Comparison of ENCODE assay signal across 8 cellular contexts in the genomic region with DNA sequence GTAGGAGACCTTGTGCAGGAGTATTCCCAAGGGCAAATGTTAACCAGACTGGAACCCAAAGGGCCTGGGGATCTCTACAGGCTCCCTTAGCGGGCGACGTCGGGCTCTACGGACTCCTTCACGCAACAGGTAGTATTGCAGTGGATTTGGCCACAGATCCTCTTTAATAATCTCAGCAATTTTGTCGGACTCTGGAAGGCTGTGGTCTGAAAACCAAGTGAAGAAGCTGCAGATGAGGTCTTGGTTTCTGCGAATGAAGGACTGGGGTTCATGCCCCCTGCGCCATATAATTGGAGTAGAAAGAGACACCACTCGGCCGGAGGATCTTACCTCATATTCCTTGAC. TPM values are rescaled to one million over a fixed set of nuclear protein-coding genes. Genes with fewer than 3 reads are reported as not detected.
DNase-seq lines count a peak whose midpoint lies in the region; ATAC-seq, FAIRE-seq and TF ChIP-seq lines count a peak whose summit lies in the region.

No MANE protein-coding gene starts in this region.

- H3K9me3 Mint-ChIP-seq in memory B cell: no peaks in the 10 kb centered on the region

- 63 to 77% (median 70%) methylated on average over 11 of the region's 11 CpGs for WGBS in heart left ventricle, 4 donors
- WGBS in GM12878 (ENCODE audit: insufficient coverage, insufficient replicate concordance, low lambda C conversion rate, missing lambda C conversion rate): 85% methylated on average over 11 of the region's 11 CpGs

- H4K20me1 ChIP-seq in GM12878 (ENCODE audit: control insufficient read depth, insufficient read depth): peaks cover 7% of the 10 kb centered on the region; the same call in 1 of the 2 replicates

- peaks cover 8 to 71% (median 57%) of the 10 kb centered on the region in 12 donors for H3K4me1 ChIP-seq in heart left ventricle
- H3K4me1 ChIP-seq in GM12878 (ENCODE audit: control insufficient read depth, insufficient read depth, low read length): no peaks in the 10 kb centered on the region
- H3K4me1 ChIP-seq in upper lobe of right lung: peaks cover 49% of the 10 kb centered on the region

- CTCF ChIA-PET in GM12878 (lab: Yijun Ruan, JAX): interaction anchor here (1.0 to 5.4 kb wide), 6 partner anchors 10 to 285 kb away, joined by 3 to 76 read pairs (median 3); no protein-coding TSS in a partner anchor

- H3K36me3 ChIP-seq in heart left ventricle: peaks cover 0 to 36% (median 25%) of the 10 kb centered on the region in 9 donors
- H3K36me3 ChIP-seq in GM12878 (ENCODE audit: control insufficient read depth in 2 of 2, insufficient read depth in 2 of 2, low read length in 1 of 2): 0 out of 4 replicates have a peak, but pooled peaks cover 0 to 3% of the 10 kb centered on the region in 2 experiments
- peaks cover 11% of the 10 kb centered on the region for H3K36me3 ChIP-seq in upper lobe of right lung

- H3K9ac ChIP-seq in GM12878 (ENCODE audit: control insufficient read depth, insufficient read depth, low read length): peak overlapping the region; percentile 87

- BruUV-seq in GM12878 (replicated peaks; lab: Mats Ljungman, UMichigan): no TSS peak

- H3K27me3 ChIP-seq in heart left ventricle (no peaks in the 10 kb centered on the region), GM12878 (replicated peaks in 1 of 2; ENCODE audit: control insufficient read depth in 2 of 2, insufficient read depth in 2 of 2, low read length in 1 of 2) (no peaks in the 10 kb centered on the region), upper lobe of right lung (no peaks in the 10 kb centered on the region)

- TF ChIP-seq CTCF in heart left ventricle (IDR thresholded peaks at IDR 0.05) (no peak), GM12878 (IDR thresholded peaks at IDR 0.05 in 2 of 3, conservative IDR thresholded peaks at IDR 0.05 in 1 of 3; ENCODE audit: control insufficient read depth in 2 of 3, extremely low read depth in 1 of 3, insufficient read depth in 1 of 3, low read depth in 3 of 3, low read length in 3 of 3) (no peak), upper lobe of right lung (IDR thresholded peaks at IDR 0.05) (no peak)

- POLR2A ChIA-PET in GM12878 (lab: Charles Lee): interaction anchor here (1.1 to 2.3 kb wide), 4 partner anchors 9 to 402 kb away, joined by 3 to 7 read pairs (median 4); partner anchors contain the start of gene KPNA5

- peak overlapping the region; percentile 97 for H3K4me3 Mint-ChIP-seq in memory B cell

- no peak overlapping the region for H2AFZ ChIP-seq in GM12878 (ENCODE audit: control insufficient read depth, low read depth, low read length)

- no peak for TF ChIP-seq EP300 in GM12878 (IDR thresholded peaks at IDR 0.05; ENCODE audit: borderline replicate concordance in 1 of 2, control insufficient read depth in 1 of 2, low read depth in 2 of 2, low read length in 2 of 2)

- no peak for DNase-seq in heart left ventricle
- DNase-seq in left cardiac atrium: no peak
- DNase-seq in GM12878 (ENCODE audit: low read depth, low spot score): no peak
- DNase-seq in memory B cell (ENCODE audit: low spot score in 2 of 2): no peak
- no peak for DNase-seq in upper lobe of right lung
- no peak for DNase-seq in amygdala (lab: John Stamatoyannopoulos, UW)
- no peak for DNase-seq in T1000 (lab: John Stamatoyannopoulos, UW)

- peaks cover 43% of the 10 kb centered on the region for H3K4me1 Mint-ChIP-seq in memory B cell

- no peak for ATAC-seq in heart left ventricle
- ATAC-seq in left cardiac atrium: no peak
- ATAC-seq in GM12878: no peak
- ATAC-seq in memory B cell (ENCODE audit: low read depth): no peak
- ATAC-seq in upper lobe of right lung: no peak
- no peak for ATAC-seq in HG02852 (IDR thresholded peaks at IDR 0.05; ENCODE audit: unreplicated experiment)

- in situ Hi-C loops in GM12878 (cut with MboI): loop anchor here (5.0 kb wide), 1 partner anchor 254 kb away; no protein-coding TSS in a partner anchor

- TF ChIP-seq RAD21 in GM12878 (IDR thresholded peaks at IDR 0.05; ENCODE audit: insufficient read depth, low read depth, low read length): no peak

- H3K4me3 ChIP-seq in heart left ventricle: peak overlapping the region; percentile 73 to 97 (median 88)
- H3K4me3 ChIP-seq in GM12878: peak overlapping the region; percentile 86
- peak overlapping the region; percentile 89 for H3K4me3 ChIP-seq in upper lobe of right lung

- peaks cover 21% of the 10 kb centered on the region for H3K36me3 Mint-ChIP-seq in memory B cell

- H3K27ac Mint-ChIP-seq in memory B cell: peak overlapping the region; percentile 98

- peak overlapping the region; percentile 75 for H3K4me2 ChIP-seq in GM12878 (ENCODE audit: control insufficient read depth, insufficient read depth)

- RAD21 ChIA-PET in GM12878 (lab: Charles Lee; ENCODE audit: unreplicated experiment): interaction anchor here (1.2 to 2.3 kb wide), 2 partner anchors 10 to 177 kb away, joined by 3 to 10 read pairs; no protein-coding TSS in a partner anchor

- no peak for FAIRE-seq in GM12878 (lab: Jason Lieb, UNC)

- H3K27ac ChIP-seq in heart left ventricle (peak overlapping the region in 11 of 12 donors; percentile 89 to 99 (median 97)), GM12878 (ENCODE audit: control insufficient read depth, insufficient read depth) (peak overlapping the region; percentile 96), upper lobe of right lung (peak overlapping the region; percentile 97)

- intact Hi-C loops in heart left ventricle (cut with DNase I) (loop anchor here in 4 of 10 donors (2.0 to 10.0 kb wide), 4 partner anchors 28 to 294 kb away; partner anchors contain the start of genes CALHM5 (in 1 of the 4) and RWDD1 (in 1 of the 4)), left cardiac atrium (cut with DNase I) (loop anchor here (10.0 kb wide), 1 partner anchor 286 kb away; no protein-coding TSS in a partner anchor), GM12878 (cut with micrococcal nuclease; ENCODE audit: unreplicated experiment) (loop anchor here (5.0 kb wide), 2 partner anchors 294 to 389 kb away; partner anchors contain the start of genes RWDD1 and ZUP1), upper lobe of right lung (cut with DNase I) (no loop called here)

- no peaks in the 10 kb centered on the region for H3K27me3 Mint-ChIP-seq in memory B cell

- H3K9me3 ChIP-seq in heart left ventricle: no peaks in the 10 kb centered on the region
- no peaks in the 10 kb centered on the region for H3K9me3 ChIP-seq in GM12878 (replicated peaks; ENCODE audit: control insufficient read depth, insufficient read depth, low read length)
- H3K9me3 ChIP-seq in upper lobe of right lung: no peaks in the 10 kb centered on the region

- SMC1A ChIA-PET in GM12878 (lab: Charles Lee; ENCODE audit: uncharacterized antibody, unreplicated experiment): interaction anchor here (0.8 to 3.9 kb wide), 7 partner anchors 8 to 263 kb away, joined by 3 to 23 read pairs (median 3); no protein-coding TSS in a partner anchor

- peaks cover 57% of the 10 kb centered on the region for H3K79me2 ChIP-seq in GM12878 (ENCODE audit: control insufficient read depth, insufficient read depth, low read length)

- TF ChIP-seq POLR2A in heart left ventricle (IDR thresholded peaks at IDR 0.05): no peak
- no peak for TF ChIP-seq POLR2A in GM12878 (IDR thresholded peaks at IDR 0.05; ENCODE audit: low read depth, low read length)

TF ChIP-seq in GM12878, 131 proteins besides CTCF, POLR2A, EP300 and RAD21 (continues in another document):
- TF ChIP-seq STAT3 (IDR thresholded peaks at IDR 0.05; ENCODE audit: low read depth, low read length) (no peak), SMC3 (IDR thresholded peaks at IDR 0.05; ENCODE audit: borderline replicate concordance, low read length) (0 out of 2 replicates have a peak, but pooled peaks have one; percentile 4)

RNA-seq across cellular contexts. Expression of gene TSPYL1, which starts 1.3 kb away (rescaled TPM):
- total RNA-seq in heart left ventricle (100 to 1,000 TPM in 5 of 9 donors, 10 to 100 TPM in 4; 81.5 to 150 (median 103) TPM), left cardiac atrium (10 to 100 TPM; 78.2 to 90.8 TPM), GM12878 (2014; rRNA removed) (40.2 and 45.1 TPM in 2 replicates), GM12878 (2014; rRNA removed; fragmentation: Illumina TruSeq; extraction: Trizol) (34.2 and 35.3 TPM in 2 replicates), GM12878 (2021) (42.7 and 44.1 TPM in 2 replicates), upper lobe of right lung (86.2 TPM)
- polyA plus RNA-seq in heart left ventricle (10 to 100 TPM; 24.8 to 68.5 TPM), GM12878 (2011; rRNA removed) (28.4 and 28.5 TPM in 2 replicates), GM12878 (2014; fragmentation: Illumina TruSeq; extraction: Trizol) (23.9 and 25.7 TPM in 2 replicates), GM12878 (2014; fragmentation: Nextera tagmentation; extraction: Ambion mirVana) (10 to 100 TPM; 22.9 to 29.9 TPM), GM12878 (2014; rRNA removed) (20.0 and 23.1 TPM in 2 replicates), GM12878 (2016; fragmentation: Nextera tagmentation; extraction: Ambion mirVana) (10 to 100 TPM; 22.9 to 23.4 TPM)
- total RNA-seq in GM12878 (2013; cell fraction: nucleolus; rRNA removed): 17.3 and 19.3 TPM in 2 replicates
- 22.6 TPM for polyA plus RNA-seq in GM12878 (2011; ENCODE audit: low read depth)
- 18.2 and 22.7 TPM in 2 replicates for polyA plus RNA-seq in GM12878 (2011; cell fraction: cytosol; rRNA removed)
- polyA plus RNA-seq in GM12878 (2011; cell fraction: nucleus; rRNA removed): 15.3 and 21.6 TPM in 2 replicates
- 31.3 and 39.9 TPM in 2 replicates for polyA plus RNA-seq in GM12878 (2012)
- polyA minus RNA-seq in GM12878 (2011; rRNA and poly(A)+ RNA removed): 49.3 and 62.0 TPM in 2 replicates
- 17.1 and 19.1 TPM in 2 replicates for polyA minus RNA-seq in GM12878 (2011; cell fraction: cytosol; rRNA and poly(A)+ RNA removed)
- 16.1 and 24.8 TPM in 2 replicates for polyA minus RNA-seq in GM12878 (2011; cell fraction: nucleus; rRNA and poly(A)+ RNA removed)

RNA-seq across cellular contexts. Expression of gene TSPYL4, which starts 24.6 kb away (rescaled TPM):
- total RNA-seq in heart left ventricle: 10 to 100 TPM; 26.0 to 34.1 (median 30.5) TPM
- polyA plus RNA-seq in heart left ventricle: 10 to 100 TPM in 1 of 2 donors, 1 to 10 TPM in 1; 8.0 to 52.8 TPM
- total RNA-seq in left cardiac atrium: 10 to 100 TPM; 28.0 to 35.0 TPM
- 22.8 and 23.2 TPM in 2 replicates for total RNA-seq in GM12878 (2013; cell fraction: nucleolus; rRNA removed)
- total RNA-seq in GM12878 (2014; rRNA removed): 20.2 and 22.9 TPM in 2 replicates
- total RNA-seq in GM12878 (2014; rRNA removed; fragmentation: Illumina TruSeq; extraction: Trizol): 9.2 and 9.8 TPM in 2 replicates
- total RNA-seq in GM12878 (2021): 19.9 TPM in 2 replicates
- 8.3 TPM for polyA plus RNA-seq in GM12878 (2011; ENCODE audit: low read depth)
- 24.0 and 27.6 TPM in 2 replicates for polyA plus RNA-seq in GM12878 (2011; rRNA removed)
- 24.6 and 25.6 TPM in 2 replicates for polyA plus RNA-seq in GM12878 (2011; cell fraction: cytosol; rRNA removed)
- 27.2 and 29.9 TPM in 2 replicates for polyA plus RNA-seq in GM12878 (2011; cell fraction: nucleus; rRNA removed)
- polyA plus RNA-seq in GM12878 (2012): 9.9 and 12.0 TPM in 2 replicates
- polyA plus RNA-seq in GM12878 (2014; fragmentation: Illumina TruSeq; extraction: Trizol): 21.9 and 27.1 TPM in 2 replicates
- polyA plus RNA-seq in GM12878 (2014; fragmentation: Nextera tagmentation; extraction: Ambion mirVana): 1 to 10 TPM; 1.5 to 2.2 TPM
- 20.4 and 20.6 TPM in 2 replicates for polyA plus RNA-seq in GM12878 (2014; rRNA removed)
- 10 to 100 TPM; 18.5 to 21.0 TPM for polyA plus RNA-seq in GM12878 (2016; fragmentation: Nextera tagmentation; extraction: Ambion mirVana)
- 25.2 and 27.4 TPM in 2 replicates for polyA minus RNA-seq in GM12878 (2011; rRNA and poly(A)+ RNA removed)
- 6.1 and 8.3 TPM in 2 replicates for polyA minus RNA-seq in GM12878 (2011; cell fraction: cytosol; rRNA and poly(A)+ RNA removed)
- 13.4 and 13.7 TPM in 2 replicates for polyA minus RNA-seq in GM12878 (2011; cell fraction: nucleus; rRNA and poly(A)+ RNA removed)
- total RNA-seq in upper lobe of right lung: 13.6 TPM
